ENCODE assay signal across 9 cellular contexts in the genomic region with DNA sequence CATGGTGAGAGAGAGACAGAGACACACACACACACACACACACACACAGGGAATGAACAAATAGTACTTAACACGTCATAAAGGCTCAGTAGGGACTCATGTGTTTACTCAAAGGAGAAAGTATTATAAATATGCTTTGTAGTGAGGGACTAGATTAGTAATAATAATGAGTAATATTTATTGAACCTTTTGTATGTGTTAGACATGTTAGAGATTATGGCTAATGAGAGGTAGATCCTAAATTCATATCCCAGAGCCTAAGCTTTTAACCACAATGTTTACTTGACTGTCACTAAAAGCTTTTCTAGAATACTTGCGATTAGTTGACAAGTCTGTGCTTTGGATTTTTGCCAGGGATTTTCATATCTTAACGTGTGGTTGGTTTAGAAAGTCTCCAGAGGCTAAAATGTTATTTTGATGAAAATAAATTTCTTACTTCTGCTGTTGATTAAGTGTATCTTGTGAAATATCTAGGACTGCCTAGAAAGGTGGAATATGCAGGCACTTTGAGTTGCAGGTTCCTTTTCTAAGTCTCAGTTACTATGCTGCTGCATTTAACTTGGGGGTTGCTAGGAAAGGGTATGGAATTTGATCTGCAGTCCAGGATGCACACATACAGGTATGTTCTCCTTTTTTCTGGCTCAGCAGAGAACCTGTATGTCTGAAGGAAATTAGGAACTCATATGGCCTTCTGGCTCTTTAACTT.
A peak's percentile ranks its signal among the peaks of the same experiment; 100 is the strongest.
DNase-seq lines count a peak whose midpoint lies in the region; ATAC-seq and TF ChIP-seq lines count a peak whose summit lies in the region.
"Had no signal": no experiment of that assay in that cellular context is flagged by ENCODE, and none has a peak within 500 bp of the region (broad histone marks: within the 10 kb centered on the region; RNA-seq: fewer than 3 reads in every experiment).

No MANE protein-coding gene starts in this region.

- H3K4me1 Mint-ChIP-seq in nephron progenitor cell = peaks cover 9% of the 10 kb centered on the region

- ATAC-seq in GM18858 (IDR thresholded peaks at IDR 0.05; ENCODE audit: unreplicated experiment) = no peak

- TF ChIP-seq CTCF in AG04450 (IDR thresholded peaks at IDR 0.05; ENCODE audit: low read depth, low read length) = no peak
- TF ChIP-seq CTCF in nephron progenitor cell (IDR thresholded peaks at IDR 0.05) = no peak

- DNase-seq in AG04450 (ENCODE audit: low read depth, low spot score) = peak; percentile 21
- peak; percentile 37 for DNase-seq in LHCN-M2 (ENCODE audit: low read depth)
- peak; percentile 9 for DNase-seq in SW480 (ENCODE audit: low spot score)
- peak; percentile 92 for DNase-seq in iris pigment epithelial cell (ENCODE audit: low read depth)
- no peak for DNase-seq in activated naive CD4-positive, alpha-beta T cell treated with anti-CD3 and anti-CD28 coated beads, Interleukin-2, amount 50 U/mL, for 16 hours
- no peak for DNase-seq in nephron progenitor cell
- DNase-seq in stimulated activated CD4-positive, alpha-beta T cell treated with anti-CD3 and anti-CD28 coated beads, Interleukin-4, amount 100 ng/mL, for 4 hours = no peak
- DNase-seq: WERI-Rb-1 had no signal

- peaks cover 2% of the 10 kb centered on the region for H3K27me3 Mint-ChIP-seq in nephron progenitor cell (ENCODE audit: low read depth, poor library complexity)

- CTCF ChIA-PET in AG04450 (lab: Charles Lee) = no interaction called here

- peaks cover 8% of the 10 kb centered on the region for H3K36me3 Mint-ChIP-seq in nephron progenitor cell (ENCODE audit: low read depth)

- H3K9me3 Mint-ChIP-seq in nephron progenitor cell = no peaks in the 10 kb centered on the region

- no peak overlapping the region for H3K4me3 ChIP-seq in AG04450 (ENCODE audit: low read depth, low read length)

- no peak overlapping the region for H3K4me3 Mint-ChIP-seq in nephron progenitor cell

- no peak overlapping the region for H3K27ac ChIP-seq in AG04450 (ENCODE audit: low read depth, low read length)
- H3K27ac ChIP-seq: WERI-Rb-1 had no signal

- H3K27ac Mint-ChIP-seq in nephron progenitor cell = no peak overlapping the region

- no peaks in the 10 kb centered on the region for H3K27me3 ChIP-seq in AG04450 (ENCODE audit: control insufficient read depth, insufficient read depth, low read length)

- POLR2A ChIA-PET in AG04450 (lab: Yijun Ruan, JAX) = no interaction called here

- H3K9me3 ChIP-seq in AG04450 (ENCODE audit: control insufficient read depth, insufficient read depth, low read length) = no peaks in the 10 kb centered on the region

Comparison
In these comparisons a context has a peak if more than half of its experiments do, and no peak if none do; other contexts are left out.
1. DNase-seq: peak in AG04450 (single experiment), LHCN-M2 (single experiment), SW480 (single experiment) and iris pigment epithelial cell (single experiment); none in activated naive CD4-positive, alpha-beta T cell treated with anti-CD3 and anti-CD28 coated beads, Interleukin-2, amount 50 U/mL, for 16 hours (single experiment), nephron progenitor cell (single experiment) and stimulated activated CD4-positive, alpha-beta T cell treated with anti-CD3 and anti-CD28 coated beads, Interleukin-4, amount 100 ng/mL, for 4 hours (0 of 2).